22 cellular contexts compared by ENCODE assay signal in the genomic region with DNA sequence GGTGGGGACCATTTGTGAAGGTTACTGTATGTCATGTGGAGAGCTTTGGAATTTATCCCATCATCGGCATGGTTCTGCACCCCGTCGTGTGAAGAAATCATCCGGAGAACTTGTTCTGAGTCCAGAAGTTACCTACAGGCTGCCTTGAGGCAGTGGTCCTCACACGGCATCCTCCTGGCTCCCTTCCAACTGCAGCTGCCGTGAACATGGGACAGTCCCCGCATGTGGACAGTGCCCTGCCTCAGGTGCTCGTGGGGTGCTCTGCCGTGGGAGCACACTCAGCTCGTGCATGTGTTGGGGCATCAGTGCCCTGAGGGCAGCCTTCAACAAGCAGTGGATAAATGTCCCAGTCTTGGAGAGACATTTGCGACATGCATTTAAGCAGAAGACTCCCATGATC.
DNase-seq lines count a peak whose midpoint lies in the region; ATAC-seq, FAIRE-seq and TF ChIP-seq lines count a peak whose summit lies in the region.
"Had no signal": no experiment of that assay in that cellular context is flagged by ENCODE, and none has a peak within 500 bp of the region (broad histone marks: within the 10 kb centered on the region; RNA-seq: fewer than 3 reads in every experiment).

No MANE protein-coding gene starts in this region.

- H3K79me2 ChIP-seq in trophoblast cell (ENCODE audit: control insufficient read depth, insufficient read depth, low read length, poor library complexity): no peaks in the 10 kb centered on the region

- H3K4me1 Mint-ChIP-seq in CD8-positive, alpha-beta T cell (ENCODE audit: low read depth): no peaks in the 10 kb centered on the region
- H3K4me1 Mint-ChIP-seq in stimulated activated naive B cell treated with anti-CD40 and anti-IgM and Interleukin-4, amounts not matched to agents 10 μg/mL and 1 μg/mL and 100 μg/mL, for 72 hours: no peaks in the 10 kb centered on the region
- H3K4me1 Mint-ChIP-seq: B cell; CD8-positive, alpha-beta memory T cell; GM23338; H9 had no signal

- no peak overlapping the region for H3K14ac ChIP-seq in trophoblast cell (ENCODE audit: low read length)

- no peaks in the 10 kb centered on the region for H3K9me3 ChIP-seq in CD8-positive, alpha-beta T cell (ENCODE audit: low read length)
- no peaks in the 10 kb centered on the region for H3K9me3 ChIP-seq in trophoblast cell (ENCODE audit: insufficient read depth, low read depth, low read length)
- H3K9me3 ChIP-seq: BLaER1 had no signal

- no peaks in the 10 kb centered on the region for H3K9me3 Mint-ChIP-seq in CD8-positive, alpha-beta T cell
- peaks cover 2 to 5% of the 10 kb centered on the region in 2 donors for H3K9me3 Mint-ChIP-seq in stimulated activated naive B cell treated with anti-CD40 and anti-IgM and Interleukin-4, amounts not matched to agents 10 μg/mL and 1 μg/mL and 100 μg/mL, for 72 hours
- H3K9me3 Mint-ChIP-seq: CD8-positive, alpha-beta memory T cell; GM23338; H9 had no signal

- H3K4me1 ChIP-seq in CD8-positive, alpha-beta T cell (ENCODE audit: insufficient read depth, low read length): no peaks in the 10 kb centered on the region
- H3K4me1 ChIP-seq in trophoblast cell (ENCODE audit: control insufficient read depth in 1 of 2, insufficient read depth in 2 of 2, low read length in 2 of 2): peaks cover 0 to 4% of the 10 kb centered on the region in 2 experiments
- H3K4me1 ChIP-seq: BLaER1 had no signal

- no peak overlapping the region for H2BK120ac ChIP-seq in trophoblast cell (ENCODE audit: insufficient read depth, low read length, poor library complexity)

- H3K27me3 Mint-ChIP-seq in CD8-positive, alpha-beta T cell (ENCODE audit: low read depth): no peaks in the 10 kb centered on the region
- no peaks in the 10 kb centered on the region for H3K27me3 Mint-ChIP-seq in stimulated activated naive B cell treated with anti-CD40 and anti-IgM and Interleukin-4, amounts not matched to agents 10 μg/mL and 1 μg/mL and 100 μg/mL, for 72 hours
- H3K27me3 Mint-ChIP-seq: B cell; CD4-positive, CD25-positive, alpha-beta regulatory T cell had no signal

- FAIRE-seq in bronchial epithelial cell (lab: Jason Lieb, UNC) (peak; percentile 23), GM12892 (lab: Jason Lieb, UNC) (no peak)
- FAIRE-seq: A204.1, D721Med, GM12891 had no signal

- H2BK12ac ChIP-seq in trophoblast cell (ENCODE audit: low read length): no peak overlapping the region

- H4K8ac ChIP-seq in trophoblast cell (ENCODE audit: low read depth, low read length): no peak overlapping the region

- H3K9ac ChIP-seq in trophoblast cell (ENCODE audit: low read length): no peak overlapping the region
- H3K9ac ChIP-seq: BLaER1 had no signal

- TF ChIP-seq CTCF in CD8-positive, alpha-beta T cell (IDR thresholded peaks at IDR 0.05): no peak
- TF ChIP-seq CTCF in bronchial epithelial cell (IDR thresholded peaks at IDR 0.05; ENCODE audit: insufficient read depth, low read length, severe bottlenecking): no peak

- no peak overlapping the region for H3K27ac ChIP-seq in CD8-positive, alpha-beta T cell (ENCODE audit: low read depth, low read length)
- H3K27ac ChIP-seq in trophoblast cell (ENCODE audit: low read depth, low read length): no peak overlapping the region
- H3K27ac ChIP-seq: 22Rv1, BLaER1, C4-2B had no signal

- H3K4me2 ChIP-seq in trophoblast cell (ENCODE audit: low read length): no peak overlapping the region
- H3K4me2 ChIP-seq: BLaER1, GM23338 had no signal

- H4K12ac ChIP-seq in trophoblast cell (ENCODE audit: low read depth, low read length): no peak overlapping the region

- WGBS in trophoblast cell (ENCODE audit: extremely low coverage, insufficient coverage, insufficient read length): no CpG with 5 or more reads among the region's 11 CpGs

- H3K79me1 ChIP-seq in trophoblast cell (ENCODE audit: low read length): no peaks in the 10 kb centered on the region

- H3K36me3 ChIP-seq in CD8-positive, alpha-beta T cell (ENCODE audit: insufficient read depth, low read length): no peaks in the 10 kb centered on the region
- H3K36me3 ChIP-seq in bronchial epithelial cell (ENCODE audit: control insufficient read depth, insufficient read depth, low read length) (peaks cover 6% of the 10 kb centered on the region), trophoblast cell (ENCODE audit: control insufficient read depth in 1 of 2, insufficient read depth in 2 of 2, low read length in 2 of 2) (peaks cover 2 to 7% of the 10 kb centered on the region in 2 experiments)

- peaks cover 50% of the 10 kb centered on the region for H3K36me3 Mint-ChIP-seq in CD8-positive, alpha-beta T cell
- peaks cover 35 to 54% of the 10 kb centered on the region in 2 donors for H3K36me3 Mint-ChIP-seq in stimulated activated naive B cell treated with anti-CD40 and anti-IgM and Interleukin-4, amounts not matched to agents 10 μg/mL and 1 μg/mL and 100 μg/mL, for 72 hours

- H3K4me3 Mint-ChIP-seq in CD8-positive, alpha-beta T cell: no peak overlapping the region
- H3K4me3 Mint-ChIP-seq in stimulated activated naive B cell treated with anti-CD40 and anti-IgM and Interleukin-4, amounts not matched to agents 10 μg/mL and 1 μg/mL and 100 μg/mL, for 72 hours: no peak overlapping the region
- H3K4me3 Mint-ChIP-seq: B cell; CD4-positive, CD25-positive, alpha-beta regulatory T cell; CD8-positive, alpha-beta memory T cell; GM23338 had no signal

- no peak overlapping the region for H2AK5ac ChIP-seq in trophoblast cell (ENCODE audit: low read length)

- H3K27ac Mint-ChIP-seq in CD8-positive, alpha-beta T cell: peak overlapping the region; percentile 28
- H3K27ac Mint-ChIP-seq in stimulated activated naive B cell treated with anti-CD40 and anti-IgM and Interleukin-4, amounts not matched to agents 10 μg/mL and 1 μg/mL and 100 μg/mL, for 72 hours: no peak overlapping the region
- H3K27ac Mint-ChIP-seq: B cell; CD8-positive, alpha-beta memory T cell; GM23338; H9 had no signal

- H3K4ac ChIP-seq in trophoblast cell (ENCODE audit: low read depth, low read length): no peak overlapping the region

- intact Hi-C loops in CD8-positive, alpha-beta T cell (cut with DNase I, micrococcal nuclease): no loop called here

- ATAC-seq in CD8-positive, alpha-beta T cell: no peak
- ATAC-seq in stimulated activated naive B cell treated with anti-CD40 and anti-IgM and Interleukin-4, amounts not matched to agents 10 μg/mL and 1 μg/mL and 100 μg/mL, for 72 hours (replicated peaks): no peak
- ATAC-seq in stimulated activated naive CD8-positive, alpha-beta T cell treated with anti-CD3 and anti-CD28 coated beads, Interleukin-15, Interleukin-2, amounts not matched to agents 100 U/mL and 50 U/mL, for 24 hours: no peak
- ATAC-seq: HCT116 had no signal

- TF ChIP-seq POLR2A in GM12892 (IDR thresholded peaks at IDR 0.05; ENCODE audit: low read depth, low read length): no peak

- no peak overlapping the region for H4K91ac ChIP-seq in trophoblast cell (ENCODE audit: low read depth, low read length)

- no peak overlapping the region for H2AFZ ChIP-seq in trophoblast cell (ENCODE audit: insufficient read depth, low read length, poor library complexity)
- H2AFZ ChIP-seq: GM23338 had no signal

- CTCF ChIA-PET in CD8-positive, alpha-beta T cell (lab: Charles Lee): no interaction called here

- H3K23ac ChIP-seq in trophoblast cell (ENCODE audit: low read length): no peak overlapping the region

- H3K27me3 ChIP-seq in CD8-positive, alpha-beta T cell (ENCODE audit: insufficient read depth, low read length): no peaks in the 10 kb centered on the region
- H3K27me3 ChIP-seq in bronchial epithelial cell (ENCODE audit: control insufficient read depth, insufficient read depth, low read length) (no peaks in the 10 kb centered on the region), trophoblast cell (ENCODE audit: insufficient read depth, low read length) (no peaks in the 10 kb centered on the region)
- H3K27me3 ChIP-seq: BLaER1 had no signal

- no peak overlapping the region for H3K4me3 ChIP-seq in CD8-positive, alpha-beta T cell (ENCODE audit: low read depth, low read length)
- H3K4me3 ChIP-seq in bronchial epithelial cell (ENCODE audit: low read depth, low read length): no peak overlapping the region
- H3K4me3 ChIP-seq in trophoblast cell (ENCODE audit: low read depth, low read length): peak overlapping the region; percentile 23
- H3K4me3 ChIP-seq: BLaER1, GM23338 had no signal

- no peak overlapping the region for H3K18ac ChIP-seq in trophoblast cell (ENCODE audit: low read length)

- no peak overlapping the region for H2BK5ac ChIP-seq in trophoblast cell (ENCODE audit: low read depth, low read length, poor library complexity)

- no peak for DNase-seq in CD8-positive, alpha-beta T cell
- DNase-seq in bronchial epithelial cell (ENCODE audit: low read depth) (no peak), trophoblast cell (no peak), GM12892 (ENCODE audit: insufficient read length) (no peak)
- DNase-seq in stimulated activated naive B cell treated with anti-CD40 and anti-IgM and Interleukin-4, amounts not matched to agents 10 μg/mL and 1 μg/mL and 100 μg/mL, for 72 hours: no peak
- DNase-seq in stimulated activated naive CD8-positive, alpha-beta T cell treated with anti-CD3 and anti-CD28 coated beads, Interleukin-15, Interleukin-2, amounts not matched to agents 100 U/mL and 50 U/mL, for 24 hours: no peak
- DNase-seq: CD4-positive, CD25-positive, alpha-beta regulatory T cell; CD8-positive, alpha-beta memory T cell; DMS 273 treated with DMSO at 0.1 percent for 48 hours; DMS79; EL; GDM1; H9 had no signal

- POLR2A ChIA-PET in CD8-positive, alpha-beta T cell (lab: Charles Lee): no interaction called here
